Comparison of ENCODE assay signal across 9 cellular contexts in genomic region chr6:27092316-27092692, GRCh38.
DNase-seq lines count a peak whose midpoint lies in the region; ATAC-seq, FAIRE-seq and TF ChIP-seq lines count a peak whose summit lies in the region.
"Had no signal": no experiment of that assay in that cellular context is flagged by ENCODE, and none has a peak within 500 bp of the region (broad histone marks: within the 10 kb centered on the region; RNA-seq: fewer than 3 reads in every experiment).

No MANE protein-coding gene starts in this region.

- H3K27me3 Mint-ChIP-seq in activated naive CD8-positive, alpha-beta T cell: peaks cover 55% of the 10 kb centered on the region

- H3K4me3 Mint-ChIP-seq in activated naive CD8-positive, alpha-beta T cell: peak overlapping the region; percentile 78

- peak overlapping the region; percentile 47 for H3K27ac Mint-ChIP-seq in activated naive CD8-positive, alpha-beta T cell

- peaks cover 14% of the 10 kb centered on the region for H3K4me1 Mint-ChIP-seq in activated naive CD8-positive, alpha-beta T cell (ENCODE audit: low read depth)

- H3K36me3 ChIP-seq in BE2C (no peaks in the 10 kb centered on the region), iPS-20b (ENCODE audit: insufficient read depth, low read depth, low read length) (no peaks in the 10 kb centered on the region), pancreas (no peaks in the 10 kb centered on the region)
- H3K36me3 ChIP-seq: adrenal gland had no signal

- ATAC-seq in GM19463 (IDR thresholded peaks at IDR 0.05; ENCODE audit: unreplicated experiment): no peak
- no peak for ATAC-seq in pancreas

- peak overlapping the region; percentile 62 for H3K4me3 ChIP-seq in BE2C (ENCODE audit: low read depth, low read length)
- peak overlapping the region; percentile 41 for H3K4me3 ChIP-seq in HFF-Myc (replicated peaks; ENCODE audit: low read depth, low read length)
- peak overlapping the region; percentile 78 for H3K4me3 ChIP-seq in iPS-20b (ENCODE audit: low read length)
- H3K4me3 ChIP-seq in pancreas: no peak overlapping the region
- H3K4me3 ChIP-seq: adrenal gland had no signal

- H3K27ac ChIP-seq in iPS-20b (ENCODE audit: low read length): no peak overlapping the region
- no peak overlapping the region for H3K27ac ChIP-seq in pancreas
- H3K27ac ChIP-seq: adrenal gland had no signal

- H3K36me3 Mint-ChIP-seq in activated naive CD8-positive, alpha-beta T cell: no peaks in the 10 kb centered on the region

- H3K4me1 ChIP-seq in BE2C (no peaks in the 10 kb centered on the region), iPS-20b (ENCODE audit: insufficient read depth, low read length) (no peaks in the 10 kb centered on the region), pancreas (no peaks in the 10 kb centered on the region)
- H3K4me1 ChIP-seq: adrenal gland had no signal

- intact Hi-C loops in pancreas (cut with DNase I): no loop called here

- no peak for TF ChIP-seq POLR2A in GM12891 (IDR thresholded peaks at IDR 0.05; ENCODE audit: low read depth, low read length)

- no peak for DNase-seq in BE2C
- no peak for DNase-seq in HFF-Myc (ENCODE audit: extremely low read depth, low read depth)
- DNase-seq in GM12891 (ENCODE audit: insufficient read length, low spot score): no peak
- no peak for DNase-seq in NOMO-1 (lab: John Stamatoyannopoulos, UW; ENCODE audit: unreplicated experiment in 2 of 2)
- no peak for DNase-seq in pancreas
- DNase-seq: adrenal gland had no signal

- WGBS in pancreas, 2 donors: 19 to 20% methylated on average over 8 of the region's 8 CpGs

- H3K9me3 ChIP-seq in BE2C: no peaks in the 10 kb centered on the region
- no peaks in the 10 kb centered on the region for H3K9me3 ChIP-seq in iPS-20b (ENCODE audit: insufficient read depth, low read depth, low read length)
- H3K9me3 ChIP-seq in pancreas: no peaks in the 10 kb centered on the region
- H3K9me3 ChIP-seq: adrenal gland had no signal

- H3K9me3 Mint-ChIP-seq in activated naive CD8-positive, alpha-beta T cell (ENCODE audit: low read depth): peaks cover 3% of the 10 kb centered on the region

- no peaks in the 10 kb centered on the region; the same call in 1 of the 2 replicates for H3K27me3 ChIP-seq in BE2C
- peaks cover 50% of the 10 kb centered on the region for H3K27me3 ChIP-seq in iPS-20b (ENCODE audit: insufficient read depth, low read length)
- peaks cover 0 to 36% (median 0%) of the 10 kb centered on the region in 4 donors for H3K27me3 ChIP-seq in pancreas

- FAIRE-seq in GM12891 (lab: Jason Lieb, UNC) (no peak), pancreas (lab: Jason Lieb, UNC) (no peak)

- peak overlapping the region; percentile 10; the same call in 1 of the 2 replicates for H3K9ac ChIP-seq in iPS-20b (ENCODE audit: low read depth, low read length)

- TF ChIP-seq CTCF in BE2C (IDR thresholded peaks at IDR 0.05; ENCODE audit: low read depth, low read length) (no peak), HFF-Myc (IDR thresholded peaks at IDR 0.05; ENCODE audit: low read depth, low read length, missing control alignments) (no peak), pancreas (IDR thresholded peaks at IDR 0.05) (no peak)

TF ChIP-seq in GM12891, 5 proteins besides CTCF, POLR2A, EP300 and RAD21:
- TF ChIP-seq POU2F2 (IDR thresholded peaks at IDR 0.05; ENCODE audit: low read depth, low read length) (no peak), SPI1 (IDR thresholded peaks at IDR 0.05; ENCODE audit: low read depth, low read length) (no peak), PAX5 (IDR thresholded peaks at IDR 0.05; ENCODE audit: insufficient read depth, low read length, severe bottlenecking) (no peak), TAF1 (IDR thresholded peaks at IDR 0.05; ENCODE audit: low read depth, low read length) (no peak), POLR2AphosphoS5 (IDR thresholded peaks at IDR 0.05; ENCODE audit: low read depth, low read length) (no peak)

Comparison
In these comparisons a context has a peak if more than half of its experiments do, and no peak if none do; other contexts are left out.
1. H3K4me3 ChIP-seq: peak in BE2C (single experiment), HFF-Myc (single experiment) and iPS-20b (single experiment); none in pancreas (0 of 4).